In the genomic region with DNA sequence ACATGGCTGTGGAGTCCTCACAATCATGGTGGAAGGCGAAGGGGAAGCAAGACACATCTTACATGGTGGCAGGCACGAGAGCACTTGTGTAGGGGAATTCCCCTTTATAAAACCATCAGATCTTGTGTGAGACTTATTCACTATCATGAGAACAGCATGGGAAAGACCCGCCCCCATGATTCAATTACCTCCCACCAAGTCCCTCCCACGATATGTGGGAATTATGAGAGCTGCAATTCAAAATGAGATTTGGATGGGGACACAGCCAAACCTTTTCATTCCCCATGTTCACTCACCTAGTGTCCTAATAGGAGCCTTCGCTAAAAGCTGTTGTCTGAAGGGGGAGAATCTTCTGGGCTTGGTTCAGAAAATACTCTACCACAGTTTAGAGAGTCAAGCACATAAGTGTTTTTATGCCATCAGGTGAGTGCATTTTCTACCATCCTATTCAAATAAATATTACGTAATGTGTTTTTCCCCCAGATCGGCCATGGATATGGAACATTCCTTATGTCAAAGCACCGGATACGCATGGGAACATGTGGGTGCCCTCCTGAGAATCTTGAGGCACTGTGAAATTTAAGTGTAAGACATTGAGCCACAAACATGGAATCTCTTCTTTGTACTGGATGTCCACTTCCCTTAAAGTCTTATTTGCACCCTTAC, we compare ENCODE assay signal across 19 cellular contexts. TPM values are rescaled to one million over a fixed set of nuclear protein-coding genes. Genes with fewer than 3 reads are reported as not detected.
DNase-seq lines count a peak whose midpoint lies in the region; ATAC-seq, FAIRE-seq and TF ChIP-seq lines count a peak whose summit lies in the region.
"Had no signal": no experiment of that assay in that cellular context is flagged by ENCODE, and none has a peak within 500 bp of the region (broad histone marks: within the 10 kb centered on the region; RNA-seq: fewer than 3 reads in every experiment).

No MANE protein-coding gene starts in this region.

- no peaks in the 10 kb centered on the region for H3K79me2 ChIP-seq in HepG2 (ENCODE audit: insufficient read depth, low read length)

- intact Hi-C loops in activated CD4-positive, alpha-beta T cell treated with anti-CD3 and anti-CD28 coated beads for 36 hours (cut with DNase I, micrococcal nuclease) = no loop called here
- intact Hi-C loops in HepG2 (cut with micrococcal nuclease; ENCODE audit: unreplicated experiment) = no loop called here
- intact Hi-C loops in right lobe of liver (cut with DNase I) = no loop called here

- H2BK12ac ChIP-seq in neuronal stem cell (ENCODE audit: low read length) = no peak overlapping the region

- H2AFZ ChIP-seq in HepG2 (ENCODE audit: low read length) (no peak overlapping the region), neuronal stem cell (ENCODE audit: low read length) (no peak overlapping the region)

- no peak overlapping the region for H2BK15ac ChIP-seq in neuronal stem cell (ENCODE audit: low read length)

- BruUV-seq in HepG2 (replicated peaks; lab: Mats Ljungman, UMichigan) = no TSS peak

- peak overlapping the region; percentile 73 for H3K27ac Mint-ChIP-seq in activated CD4-positive, alpha-beta T cell treated with anti-CD3 and anti-CD28 coated beads for 36 hours
- H3K27ac Mint-ChIP-seq in activated CD4-positive, alpha-beta T cell treated with anti-CD3 and anti-CD28 coated beads, Interleukin-2, amount 10 ng/mL, durations not matched to agents 7 days and 5 days = no peak overlapping the region
- H3K27ac Mint-ChIP-seq: CD8-positive, alpha-beta T cell had no signal

- TF ChIP-seq CTCF in HepG2 (CRISPR knock-in tag; IDR thresholded peaks at IDR 0.05) = no peak
- TF ChIP-seq CTCF in right lobe of liver (IDR thresholded peaks at IDR 0.05) = no peak

- no peak overlapping the region for H3K4me2 ChIP-seq in HepG2 (ENCODE audit: low read depth, low read length)
- H3K4me2 ChIP-seq in neuronal stem cell (ENCODE audit: insufficient read depth, low read length, poor library complexity, severe bottlenecking) = no peak overlapping the region

- H4K91ac ChIP-seq in neuronal stem cell (ENCODE audit: low read depth, low read length, poor library complexity) = peak overlapping the region; percentile 31

- H2AK5ac ChIP-seq in neuronal stem cell (ENCODE audit: low read depth, low read length) = no peak overlapping the region

- H2BK120ac ChIP-seq in neuronal stem cell (ENCODE audit: low read depth, low read length) = no peak overlapping the region

- no peak for TF ChIP-seq POLR2A in HepG2 (IDR thresholded peaks at IDR 0.05; ENCODE audit: insufficient read depth in 1 of 2, low read depth in 2 of 2, low read length in 2 of 2)
- no peak for TF ChIP-seq POLR2A in right lobe of liver (IDR thresholded peaks at IDR 0.05)

- H3K4me3 Mint-ChIP-seq in activated CD4-positive, alpha-beta T cell treated with anti-CD3 and anti-CD28 coated beads for 36 hours = no peak overlapping the region
- no peak overlapping the region for H3K4me3 Mint-ChIP-seq in activated CD4-positive, alpha-beta T cell treated with anti-CD3 and anti-CD28 coated beads, Interleukin-2, amount 10 ng/mL, durations not matched to agents 7 days and 5 days
- H3K4me3 Mint-ChIP-seq: CD14-positive monocyte; CD8-positive, alpha-beta T cell had no signal

- peaks cover 2 to 8% of the 10 kb centered on the region in 2 experiments; a peak in 4 of 5 replicates for H3K36me3 ChIP-seq in HepG2 (replicated peaks in 1 of 2; ENCODE audit: control insufficient read depth in 1 of 2, insufficient read depth in 2 of 2, low read length in 2 of 2)
- no peaks in the 10 kb centered on the region for H3K36me3 ChIP-seq in right lobe of liver
- peaks cover 3 to 76% of the 10 kb centered on the region in 2 donors for H3K36me3 ChIP-seq in neuronal stem cell (replicated peaks in 1 of 2; ENCODE audit: control insufficient read depth in 2 of 2, insufficient read depth in 2 of 2, low read length in 2 of 2)

- no peak for DNase-seq in activated CD4-positive, alpha-beta T cell treated with anti-CD3 and anti-CD28 coated beads for 36 hours
- no peak for DNase-seq in activated CD4-positive, alpha-beta T cell treated with anti-CD3 and anti-CD28 coated beads, Interleukin-2, amount 10 ng/mL, durations not matched to agents 7 days and 5 days
- DNase-seq in HepG2 (ENCODE audit: low spot score) = no peak
- no peak for DNase-seq in right lobe of liver
- no peak for DNase-seq in neuronal stem cell (ENCODE audit: low spot score)
- DNase-seq in OCI-M1 (lab: John Stamatoyannopoulos, UW) = no peak
- DNase-seq: CD8-positive, alpha-beta T cell; COR-L47; DMS153; DMS79 treated with DMSO at 0.1 percent for 48 hours; EL; HCEC 1CT had no signal

- no peak overlapping the region for H3K18ac ChIP-seq in neuronal stem cell (ENCODE audit: low read length)

- peaks cover 19% of the 10 kb centered on the region for H3K4me1 Mint-ChIP-seq in activated CD4-positive, alpha-beta T cell treated with anti-CD3 and anti-CD28 coated beads for 36 hours
- H3K4me1 Mint-ChIP-seq in activated CD4-positive, alpha-beta T cell treated with anti-CD3 and anti-CD28 coated beads, Interleukin-2, amount 10 ng/mL, durations not matched to agents 7 days and 5 days = no peaks in the 10 kb centered on the region
- H3K4me1 Mint-ChIP-seq: CD14-positive monocyte had no signal

- ATAC-seq in activated CD4-positive, alpha-beta T cell treated with anti-CD3 and anti-CD28 coated beads for 36 hours = no peak
- no peak for ATAC-seq in HepG2
- ATAC-seq in right lobe of liver = no peak
- no peak for ATAC-seq in HG02798 (IDR thresholded peaks at IDR 0.05; ENCODE audit: poor library complexity, unreplicated experiment)
- ATAC-seq: CD8-positive, alpha-beta T cell had no signal

- no peak overlapping the region for H3K23ac ChIP-seq in neuronal stem cell (ENCODE audit: low read depth, low read length, poor library complexity)

- H3K36me3 Mint-ChIP-seq in activated CD4-positive, alpha-beta T cell treated with anti-CD3 and anti-CD28 coated beads for 36 hours (ENCODE audit: low read depth) = peaks cover 67% of the 10 kb centered on the region
- H3K36me3 Mint-ChIP-seq in activated CD4-positive, alpha-beta T cell treated with anti-CD3 and anti-CD28 coated beads, Interleukin-2, amount 10 ng/mL, durations not matched to agents 7 days and 5 days (ENCODE audit: low read depth) = peaks cover 33% of the 10 kb centered on the region

- H3K27me3 Mint-ChIP-seq in activated CD4-positive, alpha-beta T cell treated with anti-CD3 and anti-CD28 coated beads for 36 hours = no peaks in the 10 kb centered on the region
- no peaks in the 10 kb centered on the region for H3K27me3 Mint-ChIP-seq in activated CD4-positive, alpha-beta T cell treated with anti-CD3 and anti-CD28 coated beads, Interleukin-2, amount 10 ng/mL, durations not matched to agents 7 days and 5 days

- H3K27me3 ChIP-seq in HepG2 (ENCODE audit: control insufficient read depth in 1 of 2, insufficient read depth in 2 of 2, low read length in 2 of 2) (no peaks in the 10 kb centered on the region), right lobe of liver (no peaks in the 10 kb centered on the region), neuronal stem cell (ENCODE audit: control insufficient read depth in 3 of 3, insufficient read depth in 3 of 3, low read depth in 1 of 3, low read length in 3 of 3) (no peaks in the 10 kb centered on the region)

- WGBS in HepG2 (ENCODE audit: low lambda C conversion rate) = 97% methylated on average over 9 of the region's 9 CpGs
- 90% methylated on average over 8 of the region's 9 CpGs for WGBS in right lobe of liver (ENCODE audit: insufficient coverage, low coverage, low lambda C conversion rate, missing lambda C conversion rate)
- WGBS in neuronal stem cell (ENCODE audit: extremely low coverage in 2 of 2, insufficient read length in 2 of 2, insufficient replicate concordance in 1 of 2), 2 donors = no CpG with 5 or more reads among the region's 9 CpGs

- no peak overlapping the region for H4K8ac ChIP-seq in neuronal stem cell (ENCODE audit: low read depth, low read length)

- POLR2A ChIA-PET in activated CD4-positive, alpha-beta T cell treated with anti-CD3 and anti-CD28 coated beads for 36 hours (lab: Charles Lee) = no interaction called here
- POLR2A ChIA-PET in activated CD4-positive, alpha-beta T cell treated with anti-CD3 and anti-CD28 coated beads, Interleukin-2, amount 10 ng/mL, durations not matched to agents 7 days and 5 days (lab: Charles Lee) = no interaction called here
- POLR2A ChIA-PET in HepG2 (lab: Yijun Ruan, JAX) = no interaction called here

- H2BK5ac ChIP-seq in neuronal stem cell (ENCODE audit: low read length) = no peak overlapping the region

- H3K14ac ChIP-seq in neuronal stem cell (ENCODE audit: low read length) = no peak overlapping the region

- H3K9ac ChIP-seq in HepG2 (ENCODE audit: insufficient read depth, low read depth, low read length) = no peak overlapping the region
- no peak overlapping the region for H3K9ac ChIP-seq in neuronal stem cell (ENCODE audit: low read depth, low read length, poor library complexity)

- no peaks in the 10 kb centered on the region for H3K9me3 Mint-ChIP-seq in activated CD4-positive, alpha-beta T cell treated with anti-CD3 and anti-CD28 coated beads for 36 hours (ENCODE audit: low read depth)
- no peaks in the 10 kb centered on the region for H3K9me3 Mint-ChIP-seq in activated CD4-positive, alpha-beta T cell treated with anti-CD3 and anti-CD28 coated beads, Interleukin-2, amount 10 ng/mL, durations not matched to agents 7 days and 5 days
- H3K9me3 Mint-ChIP-seq: CD8-positive, alpha-beta T cell had no signal

- peaks cover 13% of the 10 kb centered on the region for H3K4me1 ChIP-seq in HepG2 (ENCODE audit: insufficient read depth, low read length)
- no peaks in the 10 kb centered on the region for H3K4me1 ChIP-seq in right lobe of liver
- peaks cover 0 to 3% of the 10 kb centered on the region in 2 donors for H3K4me1 ChIP-seq in neuronal stem cell (ENCODE audit: control insufficient read depth in 2 of 2, insufficient read depth in 1 of 2, low read depth in 1 of 2, low read length in 2 of 2)

- in situ Hi-C loops in HepG2 (cut with HindIII; ENCODE audit: extremely low pct_ligation_motif_present, low pct_unique_long_range_greater_than_20kb) = no loop called here

- TF ChIP-seq RAD21 in HepG2 (CRISPR knock-in tag; IDR thresholded peaks at IDR 0.05) = no peak

- no peak for TF ChIP-seq EP300 in HepG2 (IDR thresholded peaks at IDR 0.05; ENCODE audit: low read depth in 2 of 2, low read length in 2 of 2)
- no peak for TF ChIP-seq EP300 in HepG2 (CRISPR knock-in tag; IDR thresholded peaks at IDR 0.05; ENCODE audit: borderline replicate concordance)

- CTCF ChIA-PET in activated CD4-positive, alpha-beta T cell treated with anti-CD3 and anti-CD28 coated beads for 36 hours (lab: Charles Lee) = no interaction called here
- CTCF ChIA-PET in activated CD4-positive, alpha-beta T cell treated with anti-CD3 and anti-CD28 coated beads, Interleukin-2, amount 10 ng/mL, durations not matched to agents 7 days and 5 days (lab: Charles Lee) = no interaction called here
- CTCF ChIA-PET in HepG2 (lab: Yijun Ruan, JAX; ENCODE audit: low intra/inter-chr PET ratio, low total read pairs) = no interaction called here

- H3K9me3 ChIP-seq in HepG2 (ENCODE audit: low read length) (no peaks in the 10 kb centered on the region), right lobe of liver (no peaks in the 10 kb centered on the region), neuronal stem cell (replicated peaks in 1 of 2; ENCODE audit: control insufficient read depth in 2 of 2, insufficient read depth in 1 of 2, low read depth in 1 of 2, low read length in 2 of 2) (no peaks in the 10 kb centered on the region)

- no peaks in the 10 kb centered on the region for H3K79me1 ChIP-seq in neuronal stem cell (ENCODE audit: low read depth, low read length)

- H3K4me3 ChIP-seq in HepG2 (replicated peaks in 1 of 3; ENCODE audit: insufficient read depth in 1 of 3, low read depth in 2 of 3, low read length in 3 of 3) (no peak overlapping the region), right lobe of liver (no peak overlapping the region), neuronal stem cell (ENCODE audit: low read length in 2 of 2) (no peak overlapping the region)

- H3K27ac ChIP-seq in HepG2 (ENCODE audit: extremely low read length, insufficient read depth, low read length) (no peak overlapping the region), right lobe of liver (no peak overlapping the region), neuronal stem cell (replicated peaks; ENCODE audit: low read length) (no peak overlapping the region)
- H3K27ac ChIP-seq: 22Rv1, HL-60 had no signal

- H3K4ac ChIP-seq in neuronal stem cell (ENCODE audit: low read length) = no peak overlapping the region

- FAIRE-seq in HepG2 (lab: Jason Lieb, UNC) = no peak
- FAIRE-seq: D721Med, GM12891 had no signal

- H4K20me1 ChIP-seq in HepG2 (ENCODE audit: insufficient read depth, low read length) = no peaks in the 10 kb centered on the region

RNA-seq across cellular contexts. Expression of a gene that starts 19.1 kb away (rescaled TPM):
- total RNA-seq in activated CD4-positive, alpha-beta T cell treated with anti-CD3 and anti-CD28 coated beads for 36 hours = not detected
- not detected for total RNA-seq in activated CD4-positive, alpha-beta T cell treated with anti-CD3 and anti-CD28 coated beads, Interleukin-2, amount 10 ng/mL, durations not matched to agents 7 days and 5 days
- total RNA-seq in HepG2 (2016; rRNA removed; fragmentation: Illumina TruSeq; extraction: Trizol) = 0.29 and 0.31 TPM in 2 replicates
- 0.10 TPM in 1 of 2 replicates, not detected in the other for total RNA-seq in HepG2 (2016; cell fraction: cytosol; rRNA removed; fragmentation: Illumina TruSeq; extraction: Trizol; ENCODE audit: low read depth)
- 0.39 and 0.54 TPM in 2 replicates for total RNA-seq in HepG2 (2016; cell fraction: insoluble cytoplasmic fraction; rRNA removed; fragmentation: Illumina TruSeq; extraction: Trizol)
- 0.19 and 0.34 TPM in 2 replicates for total RNA-seq in HepG2 (2016; cell fraction: membrane; rRNA removed; fragmentation: Illumina TruSeq; extraction: Trizol)
- 0.38 and 0.56 TPM in 2 replicates for total RNA-seq in HepG2 (2016; cell fraction: nucleus; rRNA removed; fragmentation: Illumina TruSeq; extraction: Trizol)
- 0.08 and 0.10 TPM in 2 replicates for polyA plus RNA-seq in HepG2 (2011; rRNA removed)
- 0.04 and 0.05 TPM in 2 replicates for polyA plus RNA-seq in HepG2 (2011; cell fraction: cytosol; rRNA removed)
- polyA plus RNA-seq in HepG2 (2011; cell fraction: nucleus; rRNA removed) = 0.05 TPM in 1 of 2 replicates, not detected in the other
- polyA plus RNA-seq in HepG2 (2012) = 0.05 TPM in 1 of 2 replicates, not detected in the other
- 0.07 and 0.10 TPM in 2 replicates for polyA plus RNA-seq in HepG2 (2016; cell fraction: cytosol; fragmentation: Illumina TruSeq; extraction: Trizol; ENCODE audit: low read depth)
- polyA plus RNA-seq in HepG2 (2016; cell fraction: insoluble cytoplasmic fraction; fragmentation: Illumina TruSeq; extraction: Trizol; ENCODE audit: low read depth) = 0.37 and 0.48 TPM in 2 replicates
- polyA plus RNA-seq in HepG2 (2016; cell fraction: membrane; fragmentation: Illumina TruSeq; extraction: Trizol; ENCODE audit: low read depth) = 0.09 and 0.12 TPM in 2 replicates
- polyA plus RNA-seq in HepG2 (2016; cell fraction: nucleus; fragmentation: Illumina TruSeq; extraction: Trizol; ENCODE audit: insufficient read depth, low read depth) = 0.42 and 0.76 TPM in 2 replicates
- polyA minus RNA-seq in HepG2 (2011; rRNA and poly(A)+ RNA removed; ENCODE audit: low replicate concordance) = 0.18 TPM in 1 of 2 replicates, not detected in the other
- not detected in 2 replicates for polyA minus RNA-seq in HepG2 (2011; cell fraction: cytosol; rRNA and poly(A)+ RNA removed)
- polyA minus RNA-seq in HepG2 (2011; cell fraction: nucleus; rRNA and poly(A)+ RNA removed) = not detected in 2 replicates
- total RNA-seq in right lobe of liver = 1 to 10 TPM in 1 of 6 experiments, under 1 TPM in 5; 0.30 to 1.2 (median 0.36) TPM
- not detected for polyA plus RNA-seq in neuronal stem cell (2013, experiment 1 of 2)
- not detected for polyA plus RNA-seq in neuronal stem cell (2013, experiment 2 of 2)
- total RNA-seq: CD8-positive, alpha-beta T cell had no signal
- polyA plus RNA-seq: BJ had no signal
